8 cellular contexts compared by ENCODE assay signal in the genomic region with DNA sequence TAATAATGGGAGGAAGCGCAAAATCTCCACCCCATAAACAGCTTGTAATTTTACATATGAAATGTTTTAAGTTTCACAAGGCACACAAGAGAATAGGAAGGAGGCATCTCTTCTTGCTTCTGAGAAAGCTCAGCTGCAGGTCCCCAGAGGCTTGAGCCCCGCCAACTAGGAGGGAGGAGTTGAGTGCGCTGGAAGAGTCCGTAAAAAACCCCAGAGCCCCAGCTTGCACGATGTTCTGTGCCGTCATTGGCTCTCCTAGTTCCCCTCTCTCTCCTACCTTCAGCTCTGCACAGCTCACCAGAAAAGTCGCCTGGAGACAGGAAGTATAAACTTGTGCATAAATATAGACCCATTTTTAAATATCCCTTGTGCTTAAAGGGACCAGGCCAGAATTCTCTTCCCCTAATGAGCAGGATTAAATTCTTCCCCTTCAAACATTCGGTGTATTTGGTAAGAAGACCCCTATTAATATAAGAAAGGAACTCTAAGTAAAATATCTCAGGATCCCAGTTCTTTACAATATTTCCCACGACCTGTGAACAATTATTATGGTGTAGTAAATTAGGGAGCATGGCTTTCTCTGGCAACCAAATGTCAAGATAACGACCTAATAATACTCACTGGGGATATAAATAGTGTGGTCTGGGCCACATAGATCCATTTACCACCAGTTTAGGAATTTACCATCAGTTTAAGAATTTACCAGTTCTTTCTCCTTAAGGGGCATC. TPM values are rescaled to one million over a fixed set of nuclear protein-coding genes. Genes with fewer than 3 reads are reported as not detected.
DNase-seq lines count a peak whose midpoint lies in the region; ATAC-seq, FAIRE-seq and TF ChIP-seq lines count a peak whose summit lies in the region.

No MANE protein-coding gene starts in this region.

- no peak for TF ChIP-seq POLR2A in H54 (IDR thresholded peaks at IDR 0.05; ENCODE audit: low read depth, low read length)

- intact Hi-C loops in psoas muscle (cut with DNase I) = no loop called here

- H3K27me3 ChIP-seq in MM.1S (replicated peaks; ENCODE audit: insufficient read depth, low read length) (no peaks in the 10 kb centered on the region), psoas muscle (ENCODE audit: insufficient read depth in 3 of 3, low read length in 2 of 3) (no peaks in the 10 kb centered on the region)

- H3K36me3 ChIP-seq in MM.1S (replicated peaks; ENCODE audit: insufficient read depth, low read length) (no peaks in the 10 kb centered on the region), psoas muscle (ENCODE audit: insufficient read depth in 1 of 2, low read depth in 1 of 2) (peaks cover 3 to 10% of the 10 kb centered on the region in 2 donors)

- peak overlapping the region; percentile 67; the same call in 1 of the 2 replicates for H3K27ac ChIP-seq in MM.1S (ENCODE audit: low read length)
- H3K27ac ChIP-seq in psoas muscle = peak overlapping the region; percentile 95

- H3K9me3 ChIP-seq in MM.1S (replicated peaks; ENCODE audit: insufficient read depth, low read length) (no peaks in the 10 kb centered on the region), psoas muscle (no peaks in the 10 kb centered on the region)

- no peak for TF ChIP-seq CTCF in MM.1S (IDR thresholded peaks at IDR 0.05; ENCODE audit: low read length)
- no peak for TF ChIP-seq CTCF in psoas muscle (IDR thresholded peaks at IDR 0.05)

- H4K20me1 ChIP-seq in MM.1S (ENCODE audit: insufficient read depth, low read length) = no peaks in the 10 kb centered on the region

- H2AFZ ChIP-seq in MM.1S (ENCODE audit: low read length) = peak overlapping the region; percentile 56

- ATAC-seq in GM21737 (IDR thresholded peaks at IDR 0.05; ENCODE audit: unreplicated experiment) (peak; percentile 99), psoas muscle (peak; percentile 39 to 67 (median 62))

- peak overlapping the region; percentile 87 for H3K4me2 ChIP-seq in MM.1S (ENCODE audit: low read depth, low read length)

- H3K9ac ChIP-seq in MM.1S (ENCODE audit: low read length) = no peak overlapping the region

- peak; percentile 41 for DNase-seq in GM04503 (ENCODE audit: low read depth)
- peak; percentile 95 for DNase-seq in MM.1S
- DNase-seq in activated CD8-positive, alpha-beta memory T cell treated with anti-CD3 and anti-CD28 coated beads, Interleukin-2, amount 50 U/mL, for 1 hour (ENCODE audit: extremely low read depth) = peak; percentile 59
- DNase-seq in fibroblast of peridontal ligament (ENCODE audit: extremely low read depth) = peak; percentile 91
- peak; percentile 84 to 90 for DNase-seq in psoas muscle
- DNase-seq in HK-2 (ENCODE audit: unreplicated experiment) = no peak
- no peak for DNase-seq in H54 (ENCODE audit: insufficient read length, low spot score)

- 9 to 20% (median 12%) methylated on average over 10 of the region's 10 CpGs for WGBS in psoas muscle, 3 donors

- H3F3A ChIP-seq in MM.1S (ENCODE audit: insufficient read depth, low read length) = peaks cover 21% of the 10 kb centered on the region

- H3K4me1 ChIP-seq in MM.1S (ENCODE audit: low read length) (peaks cover 25% of the 10 kb centered on the region), psoas muscle (peaks cover 39% of the 10 kb centered on the region)

- no peaks in the 10 kb centered on the region for H3K9me2 ChIP-seq in MM.1S (replicated peaks; ENCODE audit: insufficient read depth, low read length)

- peak overlapping the region; percentile 45 for H3K4me3 ChIP-seq in MM.1S (ENCODE audit: low read length)
- peak overlapping the region; percentile 29 for H3K4me3 ChIP-seq in psoas muscle

- no peaks in the 10 kb centered on the region for H3K79me2 ChIP-seq in MM.1S (ENCODE audit: low read length)

- no peak for FAIRE-seq in H54 (lab: Jason Lieb, UNC)

RNA-seq across cellular contexts. Expression of a gene that starts 13.7 kb away (rescaled TPM):
- 100 to 1,000 TPM; 131 to 888 (median 651) TPM for total RNA-seq in psoas muscle
- polyA plus RNA-seq in psoas muscle = 1,000 to 10,000 TPM; 1,121 to 3,024 (median 1,342) TPM

Comparison
In these comparisons a context has a peak if more than half of its experiments do, and no peak if none do; other contexts are left out.
1. DNase-seq: peak in GM04503 (single experiment), MM.1S (single experiment), activated CD8-positive, alpha-beta memory T cell treated with anti-CD3 and anti-CD28 coated beads, Interleukin-2, amount 50 U/mL, for 1 hour (single experiment), fibroblast of peridontal ligament (single experiment) and psoas muscle (2 of 2); none in HK-2 (single experiment) and H54 (single experiment).